ENCODE assay signal across 9 cellular contexts in genomic region chr12:31316964-31317363, GRCh38. TPM values are rescaled to one million over a fixed set of nuclear protein-coding genes. Genes with fewer than 3 reads are reported as not detected.
DNase-seq lines count a peak whose midpoint lies in the region; ATAC-seq and TF ChIP-seq lines count a peak whose summit lies in the region.
"Had no signal": no experiment of that assay in that cellular context is flagged by ENCODE, and none has a peak within 500 bp of the region (broad histone marks: within the 10 kb centered on the region; RNA-seq: fewer than 3 reads in every experiment).

No MANE protein-coding gene starts in this region.

- no peaks in the 10 kb centered on the region for H3K9me3 Mint-ChIP-seq in Calu3 (ENCODE audit: low read depth, unreplicated experiment)
- H3K9me3 Mint-ChIP-seq in naive thymus-derived CD4-positive, alpha-beta T cell = peaks cover 0 to 7% (median 0%) of the 10 kb centered on the region in 11 donors

- POLR2A ChIA-PET in naive thymus-derived CD4-positive, alpha-beta T cell (lab: Charles Lee) = interaction anchor here (1.3 kb wide), 1 partner anchor 9 kb away, joined by 5 read pairs; the partner anchor contains the start of gene SINHCAF

- H3K27ac ChIP-seq in naive thymus-derived CD4-positive, alpha-beta T cell (ENCODE audit: low read depth, low read length) = peak overlapping the region; percentile 64
- no peak overlapping the region for H3K27ac ChIP-seq in caudate nucleus (ENCODE audit: low read depth, low read length)

- peak; percentile 31 for ATAC-seq in HG03439 (IDR thresholded peaks at IDR 0.05; ENCODE audit: unreplicated experiment)
- ATAC-seq in naive thymus-derived CD4-positive, alpha-beta T cell = no peak

- no peaks in the 10 kb centered on the region for H3K27me3 ChIP-seq in naive thymus-derived CD4-positive, alpha-beta T cell (ENCODE audit: control insufficient read depth in 2 of 2, insufficient read depth in 2 of 2, low read length in 2 of 2)

- H3K9me3 ChIP-seq in naive thymus-derived CD4-positive, alpha-beta T cell (ENCODE audit: control insufficient read depth in 2 of 3, low read length in 3 of 3) = no peaks in the 10 kb centered on the region

- BruUV-seq in Calu3 (replicated peaks; lab: Mats Ljungman, UMichigan) = no TSS peak

- TF ChIP-seq CTCF in Calu3 (IDR thresholded peaks at IDR 0.05; ENCODE audit: unreplicated experiment) = no peak
- TF ChIP-seq CTCF in astrocyte of the cerebellum (IDR thresholded peaks at IDR 0.05; ENCODE audit: low read depth, low read length, missing control alignments) = no peak

- no peaks in the 10 kb centered on the region for H3K27me3 Mint-ChIP-seq in Calu3 (ENCODE audit: unreplicated experiment)
- H3K27me3 Mint-ChIP-seq in naive thymus-derived CD4-positive, alpha-beta T cell = no peaks in the 10 kb centered on the region

- no peak for DNase-seq in Calu3
- DNase-seq in astrocyte of the cerebellum (ENCODE audit: low read depth) = no peak
- DNase-seq in naive thymus-derived CD4-positive, alpha-beta T cell = no peak
- DNase-seq in stimulated activated naive CD4-positive, alpha-beta T cell treated with Interleukin-2 at 50 U/mL for 16 hours (lab: John Stamatoyannopoulos, UW) = no peak
- no peak for DNase-seq in putamen (ENCODE audit: low spot score)
- DNase-seq in caudate nucleus (lab: John Stamatoyannopoulos, UW) = no peak
- no peak for DNase-seq in globus pallidus (ENCODE audit: low spot score)
- DNase-seq: left ventricle myocardium superior had no signal

- H3K4me1 Mint-ChIP-seq in Calu3 (ENCODE audit: low read depth, unreplicated experiment) = peaks cover 53% of the 10 kb centered on the region
- H3K4me1 Mint-ChIP-seq in naive thymus-derived CD4-positive, alpha-beta T cell = peaks cover 58 to 90% (median 77%) of the 10 kb centered on the region in 7 donors

- intact Hi-C loops in Calu3 (cut with micrococcal nuclease; ENCODE audit: unreplicated experiment) = loop anchor here (5.0 kb wide), 1 partner anchor 45 kb away; no protein-coding TSS in a partner anchor
- intact Hi-C loops in naive thymus-derived CD4-positive, alpha-beta T cell (cut with micrococcal nuclease) = loop anchor here (1.0 kb wide), 1 partner anchor 9 kb away; the partner anchor contains the start of gene SINHCAF (in 2 of the 2)

- peak overlapping the region; percentile 26 for H3K4me3 ChIP-seq in astrocyte of the cerebellum (ENCODE audit: low read depth, low read length)
- H3K4me3 ChIP-seq in naive thymus-derived CD4-positive, alpha-beta T cell (ENCODE audit: low read length) = peak overlapping the region; percentile 34

- H3K36me3 Mint-ChIP-seq in Calu3 (ENCODE audit: insufficient read depth, unreplicated experiment) = peaks cover 35% of the 10 kb centered on the region
- H3K36me3 Mint-ChIP-seq in naive thymus-derived CD4-positive, alpha-beta T cell = peaks cover 0 to 20% (median 12%) of the 10 kb centered on the region in 5 donors

- H3K36me3 ChIP-seq in naive thymus-derived CD4-positive, alpha-beta T cell (ENCODE audit: control insufficient read depth in 2 of 3, insufficient read depth in 3 of 3, low read length in 3 of 3) = no peaks in the 10 kb centered on the region

- peak overlapping the region; percentile 66 for H3K4me3 Mint-ChIP-seq in Calu3 (ENCODE audit: low read depth, unreplicated experiment)
- peak overlapping the region; percentile 69 to 95 (median 87) for H3K4me3 Mint-ChIP-seq in naive thymus-derived CD4-positive, alpha-beta T cell

- peaks cover 19 to 53% of the 10 kb centered on the region in 2 donors for H3K4me1 ChIP-seq in naive thymus-derived CD4-positive, alpha-beta T cell (ENCODE audit: control insufficient read depth in 2 of 2, insufficient read depth in 2 of 2, low read length in 2 of 2)

- in situ Hi-C loops in astrocyte of the cerebellum (cut with HindIII; ENCODE audit: low sequenced_read_pairs) = no loop called here

- CTCF ChIA-PET in Calu3 (lab: Charles Lee) = interaction anchor here (0.6 to 1.6 kb wide), 2 partner anchors 45 to 255 kb away, joined by 3 read pairs; no protein-coding TSS in a partner anchor
- CTCF ChIA-PET in naive thymus-derived CD4-positive, alpha-beta T cell (lab: Charles Lee) = interaction anchor here (0.6 to 0.7 kb wide), 2 partner anchors 23 to 56 kb away, joined by 4 read pairs; no protein-coding TSS in a partner anchor

- H3K27ac Mint-ChIP-seq in Calu3 (ENCODE audit: unreplicated experiment) = peak overlapping the region; percentile 33
- peak overlapping the region; percentile 81 to 95 (median 93) for H3K27ac Mint-ChIP-seq in naive thymus-derived CD4-positive, alpha-beta T cell

RNA-seq across cellular contexts. Expression of gene SINHCAF, which starts 9.0 kb away (rescaled TPM):
- total RNA-seq in Calu3 (2022) = 121 and 127 TPM in 2 replicates
- total RNA-seq in naive thymus-derived CD4-positive, alpha-beta T cell = 100 to 1,000 TPM in 1 of 5 experiments, 10 to 100 TPM in 4; 80.5 to 114 (median 90.8) TPM
- 100 to 1,000 TPM in 1 of 2 donors, 10 to 100 TPM in 1; 47.9 to 101 TPM for polyA plus RNA-seq in naive thymus-derived CD4-positive, alpha-beta T cell
